19 cellular contexts compared by ENCODE assay signal in the genomic region with DNA sequence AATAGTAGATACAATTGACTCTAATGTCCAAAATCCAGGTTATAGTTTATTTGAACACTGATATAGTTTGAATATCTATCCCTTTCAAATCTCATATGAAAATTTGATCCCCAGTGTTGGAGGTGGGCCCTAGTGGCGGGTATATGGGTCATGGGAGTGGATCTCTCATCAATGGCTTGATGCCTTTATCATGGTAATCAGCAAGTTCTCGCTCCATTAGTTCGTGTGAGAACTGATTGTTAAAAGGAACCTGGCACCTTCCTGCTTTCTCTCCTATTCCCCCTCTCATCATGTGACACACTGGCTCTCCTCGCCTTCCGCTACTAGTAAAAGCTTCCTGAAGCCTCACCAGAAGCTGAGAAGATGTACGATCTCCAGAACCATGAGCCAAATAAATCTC.
A peak's percentile ranks its signal among the peaks of the same experiment; 100 is the strongest.
DNase-seq lines count a peak whose midpoint lies in the region; ATAC-seq and TF ChIP-seq lines count a peak whose summit lies in the region.
"Had no signal": no experiment of that assay in that cellular context is flagged by ENCODE, and none has a peak within 500 bp of the region (broad histone marks: within the 10 kb centered on the region; RNA-seq: fewer than 3 reads in every experiment).

No MANE protein-coding gene starts in this region.

- H3K9ac ChIP-seq in endodermal cell (ENCODE audit: extremely low read depth, low read length, poor library complexity, severe bottlenecking), result no peak overlapping the region
- no peak overlapping the region for H3K9ac ChIP-seq in mesendoderm (ENCODE audit: low read length)
- H3K9ac ChIP-seq: BLaER1, GM23248 had no signal

- no peak overlapping the region for H3K23ac ChIP-seq in mesendoderm (ENCODE audit: low read length)

- H3K18ac ChIP-seq in mesendoderm (ENCODE audit: low read length), result no peak overlapping the region

- TF ChIP-seq CTCF in endodermal cell (conservative IDR thresholded peaks at IDR 0.05), result no peak
- TF ChIP-seq CTCF in left lung (IDR thresholded peaks at IDR 0.05), result no peak

- 73 to 88% methylated on average over 2 to 6 of the region's 6 CpGs for WGBS in endodermal cell (ENCODE audit: insufficient coverage in 1 of 2, insufficient read length in 1 of 2), 2 experiments
- no CpG with 5 or more reads among the region's 6 CpGs for WGBS in mesendoderm (ENCODE audit: extremely low coverage, insufficient coverage, low lambda C conversion rate)

- H3K4me3 ChIP-seq in endodermal cell (ENCODE audit: low read length), result no peak overlapping the region
- H3K4me3 ChIP-seq in mesendoderm (ENCODE audit: low read length), result no peak overlapping the region
- no peak overlapping the region for H3K4me3 ChIP-seq in left lung
- H3K4me3 ChIP-seq: BLaER1, GM23248 had no signal

- intact Hi-C loops in left lung (cut with DNase I), result no loop called here

- H2BK120ac ChIP-seq in mesendoderm (ENCODE audit: low read depth, low read length), result no peak overlapping the region

- H3K9me3 ChIP-seq in endodermal cell (ENCODE audit: control insufficient read depth, low read length) (peaks cover 7% of the 10 kb centered on the region), left lung (no peaks in the 10 kb centered on the region)
- H3K9me3 ChIP-seq: BLaER1 had no signal

- no peaks in the 10 kb centered on the region for H3K79me2 ChIP-seq in mesendoderm (ENCODE audit: control insufficient read depth, insufficient read depth, low read length)

- peaks cover 5% of the 10 kb centered on the region for H3K4me1 ChIP-seq in endodermal cell (ENCODE audit: control insufficient read depth, insufficient read depth, low read length)
- no peaks in the 10 kb centered on the region for H3K4me1 ChIP-seq in mesendoderm (ENCODE audit: control insufficient read depth, low read depth, low read length)
- no peaks in the 10 kb centered on the region for H3K4me1 ChIP-seq in left lung
- H3K4me1 ChIP-seq: BLaER1 had no signal

- H3K27me3 Mint-ChIP-seq in endodermal cell (ENCODE audit: insufficient read depth), result no peaks in the 10 kb centered on the region
- H3K27me3 Mint-ChIP-seq: B cell; CD4-positive, CD25-positive, alpha-beta regulatory T cell had no signal

- H3K27ac Mint-ChIP-seq in endodermal cell, result no peak overlapping the region
- H3K27ac Mint-ChIP-seq: B cell; CD4-positive, CD25-positive, alpha-beta regulatory T cell; CD8-positive, alpha-beta T cell had no signal

- no peak overlapping the region for H2AK5ac ChIP-seq in mesendoderm (ENCODE audit: low read length)

- H4K8ac ChIP-seq in mesendoderm (ENCODE audit: low read depth, low read length), result no peak overlapping the region

- no peak overlapping the region for H3K4me2 ChIP-seq in mesendoderm (ENCODE audit: low read length)
- H3K4me2 ChIP-seq: BLaER1 had no signal

- H3K79me1 ChIP-seq in mesendoderm (ENCODE audit: low read length), result no peaks in the 10 kb centered on the region

- no peak overlapping the region for H2BK15ac ChIP-seq in mesendoderm (replicated peaks; ENCODE audit: low read depth)

- peaks cover 9% of the 10 kb centered on the region for H3K4me1 Mint-ChIP-seq in endodermal cell
- H3K4me1 Mint-ChIP-seq: B cell; CD4-positive, CD25-positive, alpha-beta regulatory T cell had no signal

- H3K9me3 Mint-ChIP-seq in endodermal cell, result peaks cover 2% of the 10 kb centered on the region
- H3K9me3 Mint-ChIP-seq: H9 had no signal

- H4K5ac ChIP-seq in mesendoderm (ENCODE audit: low read length), result no peak overlapping the region

- no peak overlapping the region for H3K56ac ChIP-seq in mesendoderm (ENCODE audit: low read length)

- H3K27ac ChIP-seq in endodermal cell (ENCODE audit: low read depth, low read length) (no peak overlapping the region), mesendoderm (ENCODE audit: low read depth, low read length) (no peak overlapping the region), left lung (no peak overlapping the region)
- H3K27ac ChIP-seq: 22Rv1, BLaER1, C4-2B, GM23248 had no signal

- no peaks in the 10 kb centered on the region for H3K36me3 Mint-ChIP-seq in endodermal cell (ENCODE audit: low read depth)
- H3K36me3 Mint-ChIP-seq: CD4-positive, CD25-positive, alpha-beta regulatory T cell; CD8-positive, alpha-beta T cell had no signal

- H3K27me3 ChIP-seq in endodermal cell (ENCODE audit: control insufficient read depth, insufficient read depth, low read length, poor library complexity, severe bottlenecking), result no peaks in the 10 kb centered on the region
- H3K27me3 ChIP-seq in mesendoderm (ENCODE audit: insufficient read depth, low read length, poor library complexity), result no peaks in the 10 kb centered on the region
- H3K27me3 ChIP-seq in left lung, result no peaks in the 10 kb centered on the region
- H3K27me3 ChIP-seq: BLaER1 had no signal

- no peak overlapping the region for H3K4ac ChIP-seq in mesendoderm (ENCODE audit: low read depth, low read length)

- H3K36me3 ChIP-seq in endodermal cell (ENCODE audit: control insufficient read depth, insufficient read depth, low read length) (no peaks in the 10 kb centered on the region), mesendoderm (ENCODE audit: control insufficient read depth, insufficient read depth, low read length) (no peaks in the 10 kb centered on the region), left lung (no peaks in the 10 kb centered on the region)
- H3K36me3 ChIP-seq: BLaER1 had no signal

- peak; percentile 4 for DNase-seq in ELF-1 (ENCODE audit: low read depth, low spot score)
- peak; percentile 59 for DNase-seq in endodermal cell
- DNase-seq in mesendoderm, result peak; percentile 49
- no peak for DNase-seq in left lung
- DNase-seq in stimulated activated CD4-positive, alpha-beta T cell treated with anti-CD3 and anti-CD28 coated beads, Interleukin-12 subunit alpha, Interleukin-12 subunit beta, amount 100 ng/mL, for 4 hours, result no peak
- DNase-seq: CD4-positive, CD25-positive, alpha-beta regulatory T cell; CD8-positive, alpha-beta T cell; DMS 273 treated with DMSO at 0.1 percent for 48 hours; DMS79; EL; GF-D8; GM23248; H9 had no signal

- H3K4me3 Mint-ChIP-seq in endodermal cell, result no peak overlapping the region
- H3K4me3 Mint-ChIP-seq: B cell; CD4-positive, CD25-positive, alpha-beta regulatory T cell; CD8-positive, alpha-beta T cell; H9 had no signal

- ATAC-seq in left lung (no peak), GM21390 (IDR thresholded peaks at IDR 0.05; ENCODE audit: unreplicated experiment) (no peak)
- ATAC-seq: CD8-positive, alpha-beta T cell; HCT116 had no signal

- no peak overlapping the region for H2BK5ac ChIP-seq in mesendoderm (ENCODE audit: low read length)

Comparison
In these comparisons a context has a peak if more than half of its experiments do, and no peak if none do; other contexts are left out.
1. DNase-seq: peak in ELF-1 (single experiment), endodermal cell (single experiment) and mesendoderm (single experiment); none in left lung (0 of 2) and stimulated activated CD4-positive, alpha-beta T cell treated with anti-CD3 and anti-CD28 coated beads, Interleukin-12 subunit alpha, Interleukin-12 subunit beta, amount 100 ng/mL, for 4 hours (single experiment).